8 cellular contexts compared by ENCODE assay signal in the genomic region with DNA sequence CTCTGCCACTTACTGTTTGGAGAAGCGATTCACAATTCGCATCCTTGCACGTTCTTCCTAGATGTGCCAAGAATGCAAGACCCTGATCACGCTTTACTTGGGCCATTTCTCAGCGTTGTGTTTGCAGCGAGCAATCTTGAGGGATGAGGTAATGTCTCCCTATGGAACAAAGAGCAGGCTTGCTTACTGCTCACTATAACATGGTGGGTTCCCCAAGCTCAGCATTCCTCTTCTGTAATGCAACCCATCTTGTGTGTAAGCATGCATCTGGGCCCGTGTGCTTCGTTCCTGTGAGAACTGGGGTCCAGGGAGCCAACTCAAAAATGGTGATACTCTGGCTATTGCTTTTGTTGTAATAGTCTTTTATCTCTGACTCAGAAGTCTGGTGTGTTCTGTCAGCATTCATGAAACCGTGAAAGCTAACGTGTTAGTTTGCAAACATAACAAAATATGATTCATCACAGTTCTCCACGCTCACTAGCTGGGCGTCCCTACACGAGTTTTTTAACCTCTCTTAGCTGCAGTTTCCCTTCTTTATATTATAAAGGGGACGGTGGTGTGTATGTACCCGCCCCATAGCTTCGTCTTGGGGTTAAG. TPM values are rescaled to one million over a fixed set of nuclear protein-coding genes. Genes with fewer than 3 reads are reported as not detected.
DNase-seq lines count a peak whose midpoint lies in the region; ATAC-seq and TF ChIP-seq lines count a peak whose summit lies in the region.

No MANE protein-coding gene starts in this region.

- peaks cover 13% of the 10 kb centered on the region for H3K4me1 ChIP-seq in ACC112 (ENCODE audit: control insufficient read depth, insufficient read depth, low read length, unreplicated experiment)
- peaks cover 14% of the 10 kb centered on the region for H3K4me1 ChIP-seq in OCI-LY1 (ENCODE audit: insufficient read depth, low read length, severe bottlenecking)
- peaks cover 0 to 5% of the 10 kb centered on the region in 2 donors for H3K4me1 ChIP-seq in lung (ENCODE audit: control insufficient read depth in 2 of 2, insufficient read depth in 2 of 2, low read length in 2 of 2)

- POLR2A ChIA-PET in GM10248 (lab: Yijun Ruan, JAX) = interaction anchor here (0.7 to 1.4 kb wide), 2 partner anchors 27 to 226 kb away, joined by 3 read pairs; no protein-coding TSS in a partner anchor

- H3K4me3 ChIP-seq in ACC112 (ENCODE audit: low read depth, low read length) (peak overlapping the region; percentile 94), OCI-LY1 (ENCODE audit: low read depth, low read length, poor library complexity, severe bottlenecking) (peak overlapping the region; percentile 79), cardiac fibroblast (replicated peaks in 1 of 2; ENCODE audit: low read depth in 2 of 2, low read length in 2 of 2) (peak overlapping the region; percentile 74 to 80), lung (peak overlapping the region; percentile 22)

- no peak for TF ChIP-seq CTCF in GM10248 (IDR thresholded peaks at IDR 0.05; ENCODE audit: control extremely low read depth, extremely low read depth, low read depth, missing control alignments)
- no peak for TF ChIP-seq CTCF in OCI-LY1 (IDR thresholded peaks at IDR 0.05; ENCODE audit: low read length)
- no peak for TF ChIP-seq CTCF in cardiac fibroblast (IDR thresholded peaks at IDR 0.05; ENCODE audit: low read depth, low read length)
- no peak for TF ChIP-seq CTCF in lung (IDR thresholded peaks at IDR 0.05; ENCODE audit: control extremely low read depth, extremely low read depth)

- H3K27me3 ChIP-seq in ACC112 (ENCODE audit: insufficient read depth, low read length) (no peaks in the 10 kb centered on the region), OCI-LY1 (ENCODE audit: insufficient read depth, low read length) (no peaks in the 10 kb centered on the region), lung (ENCODE audit: control insufficient read depth, insufficient read depth) (no peaks in the 10 kb centered on the region)

- no peaks in the 10 kb centered on the region; the same call in 1 of the 2 replicates for H3F3A ChIP-seq in OCI-LY1 (ENCODE audit: insufficient read depth, low read length)

- H3K9me3 ChIP-seq in OCI-LY1 (ENCODE audit: low read length) (no peaks in the 10 kb centered on the region), lung (ENCODE audit: control insufficient read depth in 2 of 2, insufficient read depth in 1 of 2, low read length in 1 of 2) (no peaks in the 10 kb centered on the region)

- CTCF ChIA-PET in GM10248 (lab: Yijun Ruan, JAX) = interaction anchor here (1.0 to 2.5 kb wide), 14 partner anchors 8 to 227 kb away, joined by 3 to 15 read pairs (median 4); a partner anchor contains a TSS

- WGBS in lung, 2 donors = 24 to 25% methylated on average over 16 of the region's 16 CpGs

- no peaks in the 10 kb centered on the region for H4K20me1 ChIP-seq in OCI-LY1 (ENCODE audit: insufficient read depth, low read length)

- H3K9ac ChIP-seq in OCI-LY1 (ENCODE audit: low read length) = peak overlapping the region; percentile 86

- no peaks in the 10 kb centered on the region for H3K79me2 ChIP-seq in ACC112 (ENCODE audit: control insufficient read depth, insufficient read depth, low read length, unreplicated experiment)
- no peaks in the 10 kb centered on the region for H3K79me2 ChIP-seq in OCI-LY1 (ENCODE audit: insufficient read depth, low read length)

- H2AFZ ChIP-seq in ACC112 (ENCODE audit: low read length, unreplicated experiment) (peak overlapping the region; percentile 85), OCI-LY1 (ENCODE audit: low read length) (no peak overlapping the region)

- H3K4me2 ChIP-seq in OCI-LY1 (ENCODE audit: low read length) = peak overlapping the region; percentile 70

- DNase-seq in GM10248 (ENCODE audit: extremely low spot score) (peak; percentile 29), cardiac fibroblast (ENCODE audit: low read depth in 2 of 2) (peak; percentile 86 to 94), lung (ENCODE audit: low spot score) (no peak), superior temporal gyrus (ENCODE audit: extremely low spot score) (peak; percentile 77), inferior parietal cortex (ENCODE audit: extremely low spot score) (no peak)

- H3K36me3 ChIP-seq in ACC112 (ENCODE audit: insufficient read depth, low read length) (no peaks in the 10 kb centered on the region), OCI-LY1 (ENCODE audit: insufficient read depth, low read length) (no peaks in the 10 kb centered on the region), lung (ENCODE audit: control insufficient read depth in 2 of 2, insufficient read depth in 2 of 2, low read length in 2 of 2) (peaks cover 0 to 3% of the 10 kb centered on the region in 2 donors)

- ATAC-seq in HG02981 (IDR thresholded peaks at IDR 0.05; ENCODE audit: unreplicated experiment) (peak; percentile 8), lung (ENCODE audit: insufficient read depth, low FRiP score) (peak; percentile 1)

- H3K27ac ChIP-seq in ACC112 (ENCODE audit: low read depth, low read length) = peak overlapping the region; percentile 82
- H3K27ac ChIP-seq in OCI-LY1 (ENCODE audit: low read depth, low read length, poor library complexity, severe bottlenecking) = peak overlapping the region; percentile 30
- peak overlapping the region; percentile 96 to 97 for H3K27ac ChIP-seq in lung (ENCODE audit: low read depth in 1 of 2, low read length in 1 of 2)

- no peaks in the 10 kb centered on the region for H3K9me2 ChIP-seq in OCI-LY1 (ENCODE audit: low read depth, low read length)

RNA-seq across cellular contexts. Expression of a gene that starts 33.4 kb away (rescaled TPM):
- total RNA-seq in lung = 10 to 100 TPM; 46.5 to 46.9 TPM
- 10 to 100 TPM; 36.6 to 79.9 TPM for polyA plus RNA-seq in lung

Comparison
In these comparisons a context has a peak if more than half of its experiments do, and no peak if none do; other contexts are left out.
1. H3K27ac ChIP-seq: peak in every context shown above with its lines; median percentile 96 in lung; 82 in ACC112; 30 in OCI-LY1.
2. H3K4me3 ChIP-seq: peak in every context shown above with its lines; median percentile 94 in ACC112; 79 in OCI-LY1; 77 in cardiac fibroblast; 22 in lung.
3. DNase-seq: peak in GM10248 (single experiment), cardiac fibroblast (2 of 2) and superior temporal gyrus (single experiment); none in lung (single experiment) and inferior parietal cortex (single experiment).